Comparison of ENCODE assay signal across 19 cellular contexts in genomic region chr1:110464340-110464739, GRCh38. TPM values are rescaled to one million over a fixed set of nuclear protein-coding genes. Genes with fewer than 3 reads are reported as not detected.
DNase-seq lines count a peak whose midpoint lies in the region; ATAC-seq and TF ChIP-seq lines count a peak whose summit lies in the region.
"Had no signal": no experiment of that assay in that cellular context is flagged by ENCODE, and none has a peak within 500 bp of the region (broad histone marks: within the 10 kb centered on the region; RNA-seq: fewer than 3 reads in every experiment).

No MANE protein-coding gene starts in this region.

- DNase-seq in DMS53 treated with DMSO at 0.1 percent for 48 hours (lab: John Stamatoyannopoulos, UW; ENCODE audit: unreplicated experiment) (peak; percentile 33), amniotic epithelial cell (ENCODE audit: low read depth) (peak; percentile 99), fibroblast of the aortic adventitia (ENCODE audit: low read depth) (peak; percentile 82), skeletal muscle cell (ENCODE audit: low read depth) (peak; percentile 42), glomerular visceral epithelial cell (ENCODE audit: extremely low spot score) (no peak), HPDE6-E6E7 (ENCODE audit: extremely low spot score) (no peak)
- no peak for DNase-seq in activated T-cell treated with anti-CD3 and anti-CD28 coated beads, Interleukin-2, amount 50 U/mL, for 24 hours
- DNase-seq: CD8-positive, alpha-beta T cell; erythroblast; mucosa of descending colon; NCI-H1694; NCI-H510A treated with DMSO at 0.1 percent for 48 hours; stimulated activated CD4-positive, alpha-beta T cell treated with anti-CD3 and anti-CD28 coated beads, Interleukin-4, amount 100 ng/mL, for 1 hour; T-cell had no signal

- H3K9me3 Mint-ChIP-seq in activated T-cell treated with anti-CD3 and anti-CD28 coated beads, Interleukin-2, amount 50 U/mL, for 24 hours, result no peaks in the 10 kb centered on the region
- H3K9me3 Mint-ChIP-seq: activated naive CD4-positive, alpha-beta T cell treated with anti-CD3 and anti-CD28 coated beads, Interleukin-2, amount 50 U/mL, for 72 hours; CD8-positive, alpha-beta T cell; T-cell had no signal

- H3K27ac Mint-ChIP-seq in activated T-cell treated with anti-CD3 and anti-CD28 coated beads, Interleukin-2, amount 50 U/mL, for 24 hours, result no peak overlapping the region
- H3K27ac Mint-ChIP-seq: activated naive CD4-positive, alpha-beta T cell treated with anti-CD3 and anti-CD28 coated beads, Interleukin-2, amount 50 U/mL, for 72 hours; CD8-positive, alpha-beta T cell; T-cell; WTC11 had no signal

- ATAC-seq in activated CD4-positive, CD25-positive, alpha-beta regulatory T cell treated with anti-CD3 and anti-CD28 coated beads, Interleukin-2, amount 50 U/mL, for 24 hours, result no peak
- ATAC-seq: activated naive CD4-positive, alpha-beta T cell treated with anti-CD3 and anti-CD28 coated beads, Interleukin-2, amount 50 U/mL, for 72 hours; CD8-positive, alpha-beta T cell; mucosa of descending colon; T-cell; WTC11 had no signal

- H3K4me3 Mint-ChIP-seq in activated T-cell treated with anti-CD3 and anti-CD28 coated beads, Interleukin-2, amount 50 U/mL, for 24 hours, result no peak overlapping the region
- H3K4me3 Mint-ChIP-seq: CD8-positive, alpha-beta T cell; T-cell; WTC11 had no signal

- H3K36me3 Mint-ChIP-seq in activated T-cell treated with anti-CD3 and anti-CD28 coated beads, Interleukin-2, amount 50 U/mL, for 24 hours (ENCODE audit: low read depth), result no peaks in the 10 kb centered on the region
- H3K36me3 Mint-ChIP-seq: activated naive CD4-positive, alpha-beta T cell treated with anti-CD3 and anti-CD28 coated beads, Interleukin-2, amount 50 U/mL, for 72 hours; CD8-positive, alpha-beta T cell; T-cell; WTC11 had no signal

- H3K27me3 Mint-ChIP-seq in activated T-cell treated with anti-CD3 and anti-CD28 coated beads, Interleukin-2, amount 50 U/mL, for 24 hours, result no peaks in the 10 kb centered on the region

- H3K4me3 ChIP-seq in fibroblast of the aortic adventitia (ENCODE audit: low read depth, low read length), result no peak overlapping the region
- H3K4me3 ChIP-seq in skeletal muscle cell (ENCODE audit: low read depth, low read length), result no peak overlapping the region
- H3K4me3 ChIP-seq: mucosa of descending colon had no signal

- no peaks in the 10 kb centered on the region for H3K4me1 Mint-ChIP-seq in activated T-cell treated with anti-CD3 and anti-CD28 coated beads, Interleukin-2, amount 50 U/mL, for 24 hours (ENCODE audit: low read depth)
- H3K4me1 Mint-ChIP-seq: T-cell, WTC11 had no signal

- TF ChIP-seq CTCF in fibroblast of the aortic adventitia (IDR thresholded peaks at IDR 0.05; ENCODE audit: insufficient read depth, low read length), result no peak

RNA-seq across cellular contexts. Expression of gene PROK1, which starts 13.4 kb away (rescaled TPM):
- total RNA-seq in fibroblast of the aortic adventitia (ENCODE audit: low replicate concordance), result not detected in 2 replicates
- total RNA-seq: activated naive CD4-positive, alpha-beta T cell treated with anti-CD3 and anti-CD28 coated beads, Interleukin-2, amount 50 U/mL, for 72 hours; CD8-positive, alpha-beta T cell; H1; mucosa of descending colon; WTC11 had no signal

RNA-seq across cellular contexts. Expression of gene KCNA10, which starts 54.6 kb away (rescaled TPM):
- not detected in 2 replicates for total RNA-seq in fibroblast of the aortic adventitia (ENCODE audit: low replicate concordance)
- total RNA-seq: activated naive CD4-positive, alpha-beta T cell treated with anti-CD3 and anti-CD28 coated beads, Interleukin-2, amount 50 U/mL, for 72 hours; CD8-positive, alpha-beta T cell; H1; mucosa of descending colon; T-cell; ureter; WTC11 had no signal

RNA-seq across cellular contexts. Expression of gene LAMTOR5, which starts 56.8 kb away (rescaled TPM):
- total RNA-seq in fibroblast of the aortic adventitia (ENCODE audit: low replicate concordance), result 43.3 and 96.5 TPM in 2 replicates

Comparison
In these comparisons a context has a peak if more than half of its experiments do, and no peak if none do; other contexts are left out.
1. DNase-seq: peak in DMS53 treated with DMSO at 0.1 percent for 48 hours (single experiment), amniotic epithelial cell (single experiment), fibroblast of the aortic adventitia (single experiment) and skeletal muscle cell (single experiment); none in activated T-cell treated with anti-CD3 and anti-CD28 coated beads, Interleukin-2, amount 50 U/mL, for 24 hours (single experiment), glomerular visceral epithelial cell (single experiment) and HPDE6-E6E7 (single experiment).